9 cellular contexts compared by ENCODE assay signal in genomic region chr6:132937466-132937906, GRCh38.
DNase-seq lines count a peak whose midpoint lies in the region; ATAC-seq and TF ChIP-seq lines count a peak whose summit lies in the region.
"Had no signal": no experiment of that assay in that cellular context is flagged by ENCODE, and none has a peak within 500 bp of the region (broad histone marks: within the 10 kb centered on the region; RNA-seq: fewer than 3 reads in every experiment).

No MANE protein-coding gene starts in this region.

- H3K9me3 ChIP-seq in A673 (ENCODE audit: low read depth, low read length, poor library complexity, severe bottlenecking) (no peaks in the 10 kb centered on the region), T-helper 17 cell (ENCODE audit: control insufficient read depth, low read length, poor library complexity, severe bottlenecking) (no peaks in the 10 kb centered on the region)

- TF ChIP-seq CTCF in A673 (conservative IDR thresholded peaks at IDR 0.05; ENCODE audit: low read depth, low read length) (peak; percentile 82), GM13976 (IDR thresholded peaks at IDR 0.05; ENCODE audit: borderline replicate concordance, control extremely low read depth, extremely low read depth, insufficient read depth, missing control alignments) (peak; percentile 38), lower leg skin (IDR thresholded peaks at IDR 0.05) (no peak)
- no peak for TF ChIP-seq CTCF in activated CD8-positive, alpha-beta T cell treated with anti-CD3 and anti-CD28 coated beads for 36 hours (IDR thresholded peaks at IDR 0.05)

- H3K27me3 ChIP-seq in A673 (replicated peaks; ENCODE audit: insufficient read depth, low read depth, low read length, poor library complexity): no peaks in the 10 kb centered on the region

- H3K36me3 Mint-ChIP-seq in activated CD8-positive, alpha-beta T cell treated with anti-CD3 and anti-CD28 coated beads for 36 hours (ENCODE audit: low read depth): no peaks in the 10 kb centered on the region
- no peaks in the 10 kb centered on the region for H3K36me3 Mint-ChIP-seq in T-helper 17 cell (ENCODE audit: low read depth)

- H3K4me1 Mint-ChIP-seq in activated CD8-positive, alpha-beta T cell treated with anti-CD3 and anti-CD28 coated beads for 36 hours (ENCODE audit: low read depth): no peaks in the 10 kb centered on the region
- H3K4me1 Mint-ChIP-seq in T-helper 17 cell: no peaks in the 10 kb centered on the region
- H3K4me1 Mint-ChIP-seq: central memory CD8-positive, alpha-beta T cell had no signal

- BruUV-seq in A673 (replicated peaks; lab: Mats Ljungman, UMichigan): no TSS peak

- no peak for TF ChIP-seq POLR2A in lower leg skin (IDR thresholded peaks at IDR 0.05)

- in situ Hi-C loops in GM13976 (cut with MboI; ENCODE audit: low sequenced_read_pairs, unreplicated experiment): no loop called here

- CTCF ChIA-PET in A673 (lab: Charles Lee): interaction anchor here (0.6 to 1.4 kb wide), 3 partner anchors 291 to 614 kb away, joined by 3 to 6 read pairs (median 3); no protein-coding TSS in a partner anchor
- CTCF ChIA-PET in activated CD8-positive, alpha-beta T cell treated with anti-CD3 and anti-CD28 coated beads for 36 hours (lab: Charles Lee): interaction anchor here (0.7 to 1.2 kb wide), 2 partner anchors 25 to 114 kb away, joined by 3 read pairs; no protein-coding TSS in a partner anchor

- no peak overlapping the region for H3K27ac ChIP-seq in A673 (ENCODE audit: low read depth, low read length, poor library complexity, severe bottlenecking)

- ATAC-seq in activated CD8-positive, alpha-beta T cell treated with anti-CD3 and anti-CD28 coated beads for 36 hours: no peak
- ATAC-seq in T-helper 17 cell: no peak

- intact Hi-C loops in A673 (cut with micrococcal nuclease; ENCODE audit: unreplicated experiment): no loop called here
- intact Hi-C loops in activated CD8-positive, alpha-beta T cell treated with anti-CD3 and anti-CD28 coated beads for 36 hours (cut with micrococcal nuclease): no loop called here
- intact Hi-C loops in lower leg skin (cut with DNase I; ENCODE audit: low total_unique reads): no loop called here

- no peak overlapping the region for H3K27ac Mint-ChIP-seq in activated CD8-positive, alpha-beta T cell treated with anti-CD3 and anti-CD28 coated beads for 36 hours
- H3K27ac Mint-ChIP-seq in T-helper 17 cell: no peak overlapping the region

- H3K27me3 Mint-ChIP-seq in activated CD8-positive, alpha-beta T cell treated with anti-CD3 and anti-CD28 coated beads for 36 hours: peaks cover 9% of the 10 kb centered on the region
- peaks cover 16% of the 10 kb centered on the region for H3K27me3 Mint-ChIP-seq in T-helper 17 cell

- H3K4me1 ChIP-seq in A673 (ENCODE audit: insufficient read depth, low read length, poor library complexity, severe bottlenecking): no peaks in the 10 kb centered on the region

- no peak overlapping the region for H3K4me3 Mint-ChIP-seq in activated CD8-positive, alpha-beta T cell treated with anti-CD3 and anti-CD28 coated beads for 36 hours
- no peak overlapping the region for H3K4me3 Mint-ChIP-seq in T-helper 17 cell
- H3K4me3 Mint-ChIP-seq: central memory CD8-positive, alpha-beta T cell had no signal

- WGBS in lower leg skin, 2 donors: 33 to 34% methylated on average over 5 of the region's 5 CpGs

- H3K36me3 ChIP-seq in A673 (ENCODE audit: insufficient read depth, low read length, poor library complexity, severe bottlenecking): no peaks in the 10 kb centered on the region

- POLR2A ChIA-PET in A673 (lab: Charles Lee; ENCODE audit: low non-redundant PET): no interaction called here
- POLR2A ChIA-PET in activated CD8-positive, alpha-beta T cell treated with anti-CD3 and anti-CD28 coated beads for 36 hours (lab: Charles Lee): no interaction called here

- H3K4me3 ChIP-seq in A673 (ENCODE audit: low read depth, low read length, poor library complexity, severe bottlenecking): no peak overlapping the region
- H3K4me3 ChIP-seq in lower leg skin (ENCODE audit: low read depth, poor library complexity, severe bottlenecking): no peak overlapping the region

- H3K9me3 Mint-ChIP-seq in activated CD8-positive, alpha-beta T cell treated with anti-CD3 and anti-CD28 coated beads for 36 hours: no peaks in the 10 kb centered on the region
- H3K9me3 Mint-ChIP-seq: central memory CD8-positive, alpha-beta T cell had no signal

- peak; percentile 63 for DNase-seq in A673 (ENCODE audit: low spot score)
- DNase-seq in GM13976 (ENCODE audit: low spot score): peak; percentile 22
- DNase-seq in NCI-H2081 treated with DMSO at 0.1 percent for 48 hours (lab: John Stamatoyannopoulos, UW): peak; percentile 52
- peak; percentile 59 for DNase-seq in activated CD8-positive, alpha-beta T cell treated with anti-CD3 and anti-CD28 coated beads for 36 hours
- peak; percentile 51 for DNase-seq in iPS DF 4.7 (ENCODE audit: extremely low read depth, low spot score)
- no peak for DNase-seq in NK-92 (lab: John Stamatoyannopoulos, UW; ENCODE audit: unreplicated experiment)
- DNase-seq in T-helper 17 cell: no peak
- no peak for DNase-seq in lower leg skin (ENCODE audit: low spot score in 2 of 2)

Comparison
In these comparisons a context has a peak if more than half of its experiments do, and no peak if none do; other contexts are left out.
1. DNase-seq: peak in A673 (single experiment), GM13976 (single experiment), NCI-H2081 treated with DMSO at 0.1 percent for 48 hours (single experiment), activated CD8-positive, alpha-beta T cell treated with anti-CD3 and anti-CD28 coated beads for 36 hours (single experiment) and iPS DF 4.7 (single experiment); none in NK-92 (single experiment), T-helper 17 cell (0 of 3) and lower leg skin (0 of 2).
2. CTCF ChIP-seq: peak in A673 (single experiment) and GM13976 (single experiment); none in activated CD8-positive, alpha-beta T cell treated with anti-CD3 and anti-CD28 coated beads for 36 hours (single experiment) and lower leg skin (0 of 3).